In the genomic region with DNA sequence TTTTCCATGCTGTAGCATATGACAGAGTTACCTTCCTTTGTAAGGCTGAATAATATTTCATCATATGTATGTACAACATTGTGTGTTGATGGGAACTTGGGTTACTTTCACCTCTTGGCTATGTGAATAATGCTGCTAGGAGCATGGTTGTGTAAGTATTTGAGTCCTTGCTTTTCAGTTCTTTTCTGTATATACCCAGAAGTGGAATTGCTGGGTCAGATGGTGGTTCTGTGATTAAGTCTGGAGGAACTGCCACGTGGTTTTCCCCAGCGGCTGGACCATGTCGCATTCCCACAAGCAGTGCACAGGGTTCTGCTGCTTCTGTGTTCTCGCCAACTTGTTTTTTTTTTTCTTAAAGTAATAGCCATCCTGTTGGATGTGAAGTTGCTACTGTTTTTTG, we compare ENCODE assay signal across 13 cellular contexts.
DNase-seq lines count a peak whose midpoint lies in the region; TF ChIP-seq lines count a peak whose summit lies in the region.
"Had no signal": no experiment of that assay in that cellular context is flagged by ENCODE, and none has a peak within 500 bp of the region (broad histone marks: within the 10 kb centered on the region; RNA-seq: fewer than 3 reads in every experiment).

No MANE protein-coding gene starts in this region.

- H3K4me3 Mint-ChIP-seq in MCF 10A (ENCODE audit: unreplicated experiment) = no peak overlapping the region
- H3K4me3 Mint-ChIP-seq: mesothelial cell of epicardium had no signal

- H3K9me3 Mint-ChIP-seq in MCF 10A (ENCODE audit: unreplicated experiment) = no peaks in the 10 kb centered on the region
- H3K9me3 Mint-ChIP-seq: mesothelial cell of epicardium had no signal

- H3K9me3 ChIP-seq in breast epithelium (no peaks in the 10 kb centered on the region), esophagus muscularis mucosa (no peaks in the 10 kb centered on the region), vagina (no peaks in the 10 kb centered on the region)
- H3K9me3 ChIP-seq: thyroid gland had no signal

- TF ChIP-seq EP300 in esophagus muscularis mucosa (IDR thresholded peaks at IDR 0.05) = no peak

- no peak overlapping the region for H3K4me3 ChIP-seq in breast epithelium
- no peak overlapping the region for H3K4me3 ChIP-seq in esophagus muscularis mucosa
- H3K4me3 ChIP-seq in vagina = no peak overlapping the region
- H3K4me3 ChIP-seq: thyroid gland had no signal

- POLR2A ChIA-PET in MCF 10A (lab: Yijun Ruan, JAX) = no interaction called here

- H3K36me3 ChIP-seq in breast epithelium (no peaks in the 10 kb centered on the region), esophagus muscularis mucosa (peaks cover 0 to 21% (median 10%) of the 10 kb centered on the region in 4 donors), vagina (peaks cover 0 to 3% of the 10 kb centered on the region in 2 donors)
- H3K36me3 ChIP-seq: thyroid gland had no signal

- H3K27ac ChIP-seq in breast epithelium (peak overlapping the region in 1 of 2 donors; percentile 60), esophagus muscularis mucosa (replicated peaks in 1 of 4) (peak overlapping the region in 3 of 4 donors; percentile 42 to 64 (median 57)), vagina (peak overlapping the region; percentile 56)
- H3K27ac ChIP-seq: thyroid gland, VCaP had no signal

- BruUV-seq in MCF 10A (replicated peaks; lab: Mats Ljungman, UMichigan) = no TSS peak

- H3K36me3 Mint-ChIP-seq in MCF 10A (ENCODE audit: insufficient read depth, unreplicated experiment) = peaks cover 24% of the 10 kb centered on the region

- 24% methylated on average over 4 of the region's 4 CpGs for WGBS in esophagus muscularis mucosa

- H3K27ac Mint-ChIP-seq in MCF 10A (ENCODE audit: low read depth, unreplicated experiment) = peak overlapping the region; percentile 12

- no peaks in the 10 kb centered on the region for H3K27me3 ChIP-seq in breast epithelium
- no peaks in the 10 kb centered on the region for H3K27me3 ChIP-seq in esophagus muscularis mucosa
- H3K27me3 ChIP-seq in vagina = no peaks in the 10 kb centered on the region
- H3K27me3 ChIP-seq: thyroid gland had no signal

- TF ChIP-seq CTCF in MCF 10A (IDR thresholded peaks at IDR 0.05; ENCODE audit: unreplicated experiment) (no peak), breast epithelium (IDR thresholded peaks at IDR 0.05) (no peak), esophagus muscularis mucosa (IDR thresholded peaks at IDR 0.05) (no peak), vagina (IDR thresholded peaks at IDR 0.05) (no peak)

- CTCF ChIA-PET in MCF 10A (lab: Yijun Ruan, JAX) = no interaction called here

- no peak for TF ChIP-seq POLR2A in breast epithelium (IDR thresholded peaks at IDR 0.05)
- TF ChIP-seq POLR2A in esophagus muscularis mucosa (IDR thresholded peaks at IDR 0.05; ENCODE audit: low read depth) = no peak
- no peak for TF ChIP-seq POLR2A in vagina (IDR thresholded peaks at IDR 0.05)

- DNase-seq in MCF 10A (ENCODE audit: unreplicated experiment) (no peak), breast epithelium (ENCODE audit: low spot score in 2 of 2) (no peak), esophagus muscularis mucosa (ENCODE audit: extremely low spot score) (no peak), mucosa of gallbladder (ENCODE audit: low spot score) (peak; percentile 43), vagina (ENCODE audit: extremely low spot score in 2 of 2) (no peak), retina (no peak), LoVo (ENCODE audit: low spot score) (no peak), NCI-H446 treated with DMSO at 0.1 percent for 48 hours (lab: John Stamatoyannopoulos, UW) (no peak)
- DNase-seq: activated naive CD4-positive, alpha-beta T cell; NCI-H1930 had no signal

- H3K27me3 Mint-ChIP-seq in MCF 10A (ENCODE audit: insufficient read depth, unreplicated experiment) = no peaks in the 10 kb centered on the region

- peaks cover 6% of the 10 kb centered on the region for H3K4me1 Mint-ChIP-seq in MCF 10A (ENCODE audit: insufficient read depth, unreplicated experiment)

- H3K4me1 ChIP-seq in breast epithelium (no peaks in the 10 kb centered on the region), esophagus muscularis mucosa (peaks cover 41 to 73% (median 56%) of the 10 kb centered on the region in 4 donors), vagina (peaks cover 51% of the 10 kb centered on the region)

- intact Hi-C loops in MCF 10A (cut with micrococcal nuclease) (no loop called here), breast epithelium (cut with DNase I; ENCODE audit: low total_unique reads) (no loop called here), esophagus muscularis mucosa (cut with DNase I) (loop anchor here (10.0 kb wide), 1 partner anchor 305 kb away; a partner anchor contains a TSS), vagina (cut with DNase I) (loop anchor here (5.0 to 10.0 kb wide), 2 partner anchors 107 to 155 kb away; no protein-coding TSS in a partner anchor)

Comparison
In these comparisons a context has a peak if more than half of its experiments do, and no peak if none do; other contexts are left out.
1. intact Hi-C loops: an anchor here in esophagus muscularis mucosa (10.0 kb wide) and vagina (5.0 to 10.0 kb wide); none called in MCF 10A and breast epithelium.